Comparison of ENCODE assay signal across 11 cellular contexts in genomic region chr2:223386984-223387383, GRCh38.
"Had no signal": no experiment of that assay in that cellular context is flagged by ENCODE, and none has a peak within 500 bp of the region (broad histone marks: within the 10 kb centered on the region; RNA-seq: fewer than 3 reads in every experiment).

No MANE protein-coding gene starts in this region.

- H3K9ac ChIP-seq: GM23248 had no signal

- H3K4me3 ChIP-seq: GM23248, GM23338, HAP-1 had no signal

- H3K4me2 ChIP-seq: GM23338 had no signal

- H3K9me3 ChIP-seq: HAP-1 had no signal

- ATAC-seq: GM23338, HCT116 had no signal

- H3K4me1 ChIP-seq: HAP-1 had no signal

- H3K27ac ChIP-seq: GM23248 had no signal

- FAIRE-seq: H1, H54 had no signal

- DNase-seq: GM23248, GOT3, H7, H9, HCEC 1CT, HFFc6 had no signal

- H2AFZ ChIP-seq: GM23248, GM23338 had no signal

- H3K36me3 ChIP-seq: HAP-1 had no signal
